7 cellular contexts compared by ENCODE assay signal in genomic region chr6:13767121-13767794, GRCh38. TPM values are rescaled to one million over a fixed set of nuclear protein-coding genes. Genes with fewer than 3 reads are reported as not detected.
DNase-seq lines count a peak whose midpoint lies in the region; ATAC-seq and TF ChIP-seq lines count a peak whose summit lies in the region.

No MANE protein-coding gene starts in this region.

- no peaks in the 10 kb centered on the region for H3K9me3 ChIP-seq in gastroesophageal sphincter

- ATAC-seq in HG03432 (IDR thresholded peaks at IDR 0.05; ENCODE audit: unreplicated experiment) = peak; percentile 44
- ATAC-seq in gastroesophageal sphincter = peak; percentile 76
- peak; percentile 57 for ATAC-seq in omental fat pad (ENCODE audit: low FRiP score)
- ATAC-seq in GM18868 (IDR thresholded peaks at IDR 0.05; ENCODE audit: unreplicated experiment) = no peak

- TF ChIP-seq EP300 in gastroesophageal sphincter (IDR thresholded peaks at IDR 0.05) = no peak

- peaks cover 5 to 23% (median 5%) of the 10 kb centered on the region in 3 donors for H3K4me1 ChIP-seq in gastroesophageal sphincter

- TF ChIP-seq CTCF in gastroesophageal sphincter (IDR thresholded peaks at IDR 0.05) = peak in 1 of 4 experiments; percentile 53
- TF ChIP-seq CTCF in omental fat pad (IDR thresholded peaks at IDR 0.05) = no peak

- peak overlapping the region in 3 of 4 donors; percentile 51 to 63 (median 59) for H3K27ac ChIP-seq in gastroesophageal sphincter

- H3K27me3 ChIP-seq in gastroesophageal sphincter = no peaks in the 10 kb centered on the region

- DNase-seq in activated T-cell treated with anti-CD3 and anti-CD28 coated beads, Interleukin-2, amount 50 U/mL, for 48 hours = peak; percentile 57 to 60
- DNase-seq in omental fat pad (ENCODE audit: low spot score) = peak; percentile 29
- DNase-seq in NCI-H446 treated with DMSO at 0.1 percent for 48 hours (lab: John Stamatoyannopoulos, UW) = no peak
- no peak for DNase-seq in NCI-H187 (lab: John Stamatoyannopoulos, UW)

- no peak for TF ChIP-seq POLR2A in gastroesophageal sphincter (IDR thresholded peaks at IDR 0.05)

- 7 to 40% methylated on average over 3 to 13 of the region's 19 CpGs for WGBS in gastroesophageal sphincter (ENCODE audit: low coverage in 1 of 2), 2 donors

- no peaks in the 10 kb centered on the region for H3K36me3 ChIP-seq in gastroesophageal sphincter

- peak overlapping the region; percentile 13 to 44 for H3K4me3 ChIP-seq in gastroesophageal sphincter

RNA-seq across cellular contexts. Expression of gene MCUR1, which starts 47.1 kb away (rescaled TPM):
- total RNA-seq in gastroesophageal sphincter = 10 to 100 TPM in 3 of 4 donors, 1 to 10 TPM in 1; 8.5 to 18.6 (median 11.9) TPM
- 10 to 100 TPM in 3 of 4 donors, 1 to 10 TPM in 1; 7.7 to 12.3 (median 11.8) TPM for total RNA-seq in omental fat pad

RNA-seq across cellular contexts. Expression of gene RANBP9, which starts 55.6 kb away (rescaled TPM):
- 10 to 100 TPM; 39.1 to 59.9 (median 52.1) TPM for total RNA-seq in gastroesophageal sphincter
- total RNA-seq in omental fat pad = 10 to 100 TPM; 28.8 to 35.6 (median 32.3) TPM

Comparison
In these comparisons a context has a peak if more than half of its experiments do, and no peak if none do; other contexts are left out.
1. DNase-seq: peak in activated T-cell treated with anti-CD3 and anti-CD28 coated beads, Interleukin-2, amount 50 U/mL, for 48 hours (2 of 2) and omental fat pad (single experiment); none in NCI-H446 treated with DMSO at 0.1 percent for 48 hours (single experiment) and NCI-H187 (0 of 2).